Comparison of ENCODE assay signal across 15 cellular contexts in genomic region chr3:49253512-49253911, GRCh38. TPM values are rescaled to one million over a fixed set of nuclear protein-coding genes. Genes with fewer than 3 reads are reported as not detected.
DNase-seq lines count a peak whose midpoint lies in the region; ATAC-seq and TF ChIP-seq lines count a peak whose summit lies in the region.
"Had no signal": no experiment of that assay in that cellular context is flagged by ENCODE, and none has a peak within 500 bp of the region (broad histone marks: within the 10 kb centered on the region; RNA-seq: fewer than 3 reads in every experiment).

No MANE protein-coding gene starts in this region.

- POLR2A ChIA-PET in GM10248 (lab: Yijun Ruan, JAX): no interaction called here
- POLR2A ChIA-PET in IMR-90 (lab: Charles Lee; ENCODE audit: unreplicated experiment): interaction anchor here (0.6 kb wide), 1 partner anchor 1011 kb away, joined by 13 read pairs; no protein-coding TSS in a partner anchor

- BruUV-seq in IMR-90 (replicated peaks; lab: Mats Ljungman, UMichigan): no TSS peak

- peaks cover 58% of the 10 kb centered on the region for H3K4me1 Mint-ChIP-seq in neural progenitor cell

- H3K36me3 Mint-ChIP-seq in neural progenitor cell: no peaks in the 10 kb centered on the region

- H3K4me3 ChIP-seq in IMR-90 (ENCODE audit: insufficient read depth, low read depth, low read length) (no peak overlapping the region), neural progenitor cell (no peak overlapping the region), HAP-1 (no peak overlapping the region)
- H3K4me3 ChIP-seq: GM23248 had no signal

- H3K4me1 ChIP-seq in IMR-90 (ENCODE audit: control insufficient read depth, insufficient read depth, low read length) (no peaks in the 10 kb centered on the region), neural progenitor cell (no peaks in the 10 kb centered on the region), HAP-1 (peaks cover 8% of the 10 kb centered on the region)
- H3K4me1 ChIP-seq: BE2C, Caco-2 had no signal

- no peaks in the 10 kb centered on the region for H3K36me3 ChIP-seq in IMR-90 (ENCODE audit: control insufficient read depth, insufficient read depth, low read length)
- H3K36me3 ChIP-seq in neural progenitor cell: no peaks in the 10 kb centered on the region
- no peaks in the 10 kb centered on the region for H3K36me3 ChIP-seq in HAP-1 (replicated peaks)
- H3K36me3 ChIP-seq: BE2C had no signal

- H3K79me1 ChIP-seq in IMR-90 (ENCODE audit: low read depth in 1 of 2, low read length in 2 of 2): no peaks in the 10 kb centered on the region

- no peak overlapping the region for H3K18ac ChIP-seq in IMR-90 (ENCODE audit: low read depth, low read length)

- no peaks in the 10 kb centered on the region for H3K9me3 Mint-ChIP-seq in neural progenitor cell
- H3K9me3 Mint-ChIP-seq: CD4-positive, alpha-beta T cell; HFFc6; IgD-negative memory B cell had no signal

- no peak overlapping the region for H2BK5ac ChIP-seq in IMR-90 (ENCODE audit: low read depth, low read length, poor library complexity, severe bottlenecking)

- no peaks in the 10 kb centered on the region for H3K9me3 ChIP-seq in IMR-90 (ENCODE audit: control insufficient read depth, insufficient read depth, low read length)
- H3K9me3 ChIP-seq in neural progenitor cell (ENCODE audit: low read depth): no peaks in the 10 kb centered on the region
- no peaks in the 10 kb centered on the region for H3K9me3 ChIP-seq in HAP-1
- H3K9me3 ChIP-seq: BE2C, Caco-2 had no signal

- dilution Hi-C loops in IMR-90 (cut with HindIII; ENCODE audit: low sequenced_read_pairs, unreplicated experiment): no loop called here

- TF ChIP-seq POLR2A in IMR-90 (IDR thresholded peaks at IDR 0.05; ENCODE audit: low read depth, low read length): no peak

- H2BK15ac ChIP-seq in IMR-90 (ENCODE audit: low read depth, low read length): no peak overlapping the region

- H3F3A ChIP-seq in neural progenitor cell (ENCODE audit: low read depth): no peaks in the 10 kb centered on the region

- ATAC-seq in IMR-90 (ENCODE audit: low read depth): no peak
- ATAC-seq: HCT116 had no signal

- DNase-seq in GM10248 (ENCODE audit: extremely low spot score): peak; percentile 2
- DNase-seq in IMR-90: no peak
- no peak for DNase-seq in neural progenitor cell (ENCODE audit: low spot score)
- no peak for DNase-seq in UCSD-AML1 (lab: John Stamatoyannopoulos, UW; ENCODE audit: unreplicated experiment)
- no peak for DNase-seq in HAP-1 (ENCODE audit: low spot score in 2 of 2)
- DNase-seq in Ammon's horn (ENCODE audit: low spot score): no peak
- DNase-seq: BE2C; Caco-2; CD4-positive, alpha-beta T cell; GM23248; HFFc6; KBM-7 had no signal

- no peak overlapping the region for H3K4me2 ChIP-seq in IMR-90 (ENCODE audit: low read depth, low read length)
- H3K4me2 ChIP-seq in neural progenitor cell: no peak overlapping the region

- H3K27me3 Mint-ChIP-seq in neural progenitor cell (ENCODE audit: insufficient read depth, low read depth): peaks cover 4% of the 10 kb centered on the region

- H3K9me1 ChIP-seq in IMR-90 (ENCODE audit: insufficient read depth, low read length): no peaks in the 10 kb centered on the region

- H3K79me2 ChIP-seq in neural progenitor cell (ENCODE audit: low read depth): no peaks in the 10 kb centered on the region

- no peak overlapping the region for H3K4ac ChIP-seq in IMR-90 (ENCODE audit: low read depth, low read length)

- WGBS in IMR-90 (ENCODE audit: extremely low coverage in 2 of 2, insufficient read length in 1 of 2), 2 experiments: no CpG with 5 or more reads among the region's 3 CpGs

- CTCF ChIA-PET in GM10248 (lab: Yijun Ruan, JAX): no interaction called here
- CTCF ChIA-PET in IMR-90 (lab: Yijun Ruan, JAX): no interaction called here

- TF ChIP-seq CTCF in GM10248 (IDR thresholded peaks at IDR 0.05; ENCODE audit: control extremely low read depth, extremely low read depth, low read depth, missing control alignments) (no peak), IMR-90 (conservative IDR thresholded peaks at IDR 0.05; ENCODE audit: low read depth, low read length) (no peak), neural progenitor cell (IDR thresholded peaks at IDR 0.05) (no peak)

- H3K56ac ChIP-seq in IMR-90 (ENCODE audit: extremely low read depth, insufficient read depth, low read length): no peak overlapping the region

- intact Hi-C loops in IMR-90 (cut with micrococcal nuclease): no loop called here

- H3K27ac ChIP-seq in IMR-90 (ENCODE audit: insufficient read depth, low read length) (no peak overlapping the region), neural progenitor cell (no peak overlapping the region)
- H3K27ac ChIP-seq: C4-2B, GM23248 had no signal

- no peak overlapping the region for H2AFZ ChIP-seq in IMR-90 (replicated peaks; ENCODE audit: low read length, poor library complexity)
- no peak overlapping the region for H2AFZ ChIP-seq in neural progenitor cell (replicated peaks)
- H2AFZ ChIP-seq: GM23248 had no signal

- in situ Hi-C loops in IMR-90 (cut with MboI; ENCODE audit: low sequenced_read_pairs): no loop called here
- in situ Hi-C loops in HAP-1 (cut with MboI; ENCODE audit: low sequenced_read_pairs): no loop called here

- no peaks in the 10 kb centered on the region for H4K20me1 ChIP-seq in IMR-90 (ENCODE audit: insufficient read depth, low read length)
- H4K20me1 ChIP-seq in neural progenitor cell (ENCODE audit: low read depth): no peaks in the 10 kb centered on the region

- TF ChIP-seq RAD21 in IMR-90 (IDR thresholded peaks at IDR 0.05; ENCODE audit: low read length): no peak

- no peak overlapping the region for H4K91ac ChIP-seq in IMR-90 (ENCODE audit: insufficient read depth, low read depth, low read length)

- H3K23ac ChIP-seq in IMR-90 (ENCODE audit: low read depth, low read length): peak overlapping the region; percentile 55; the same call in 1 of the 2 replicates

- H2BK20ac ChIP-seq in IMR-90 (ENCODE audit: low read depth, low read length): no peak overlapping the region

- H3K4me3 Mint-ChIP-seq in neural progenitor cell: no peak overlapping the region
- H3K4me3 Mint-ChIP-seq: CD4-positive, alpha-beta T cell; HFFc6; IgD-negative memory B cell had no signal

- no peak overlapping the region for H4K5ac ChIP-seq in IMR-90 (ENCODE audit: low read depth, low read length)

- H2AK9ac ChIP-seq in IMR-90 (replicated peaks; ENCODE audit: low read depth, low read length, poor library complexity): no peak overlapping the region

- no peak overlapping the region for H2AK5ac ChIP-seq in IMR-90 (ENCODE audit: low read depth, low read length)

- no peak overlapping the region for H3K14ac ChIP-seq in IMR-90 (replicated peaks; ENCODE audit: low read depth, low read length)

- H2BK120ac ChIP-seq in IMR-90 (ENCODE audit: low read depth, low read length): no peak overlapping the region

- no peak overlapping the region for H4K8ac ChIP-seq in IMR-90 (ENCODE audit: low read depth in 2 of 2, low read length in 2 of 2)

- H3K9ac ChIP-seq in IMR-90 (ENCODE audit: low read depth, low read length): no peak overlapping the region
- no peak overlapping the region for H3K9ac ChIP-seq in neural progenitor cell
- H3K9ac ChIP-seq: GM23248 had no signal

- H3K27me3 ChIP-seq in IMR-90 (ENCODE audit: control insufficient read depth, insufficient read depth, low read length) (no peaks in the 10 kb centered on the region), neural progenitor cell (no peaks in the 10 kb centered on the region), HAP-1 (ENCODE audit: low read depth) (no peaks in the 10 kb centered on the region)
- H3K27me3 ChIP-seq: BE2C had no signal

- peak overlapping the region; percentile 93 for H3K27ac Mint-ChIP-seq in neural progenitor cell
- H3K27ac Mint-ChIP-seq: CD4-positive, alpha-beta T cell; HFFc6; IgD-negative memory B cell had no signal

TF ChIP-seq in IMR-90, 13 proteins besides CTCF, POLR2A, EP300 and RAD21:
- no peak for TF ChIP-seq RCOR1 (IDR thresholded peaks at IDR 0.05; ENCODE audit: insufficient replicate concordance, low read length)
- TF ChIP-seq SMC3 (IDR thresholded peaks at IDR 0.05; ENCODE audit: low read depth, low read length): no peak
- no peak for TF ChIP-seq BHLHE40 (IDR thresholded peaks at IDR 0.05; ENCODE audit: low read depth, low read length)
- TF ChIP-seq RFX5 (IDR thresholded peaks at IDR 0.05; ENCODE audit: low read depth, low read length): no peak
- TF ChIP-seq MAFK (IDR thresholded peaks at IDR 0.05; ENCODE audit: low read depth, low read length): no peak
- TF ChIP-seq MXI1 (IDR thresholded peaks at IDR 0.05; ENCODE audit: borderline replicate concordance, low read depth, low read length): no peak
- no peak for TF ChIP-seq CEBPB (IDR thresholded peaks at IDR 0.05; ENCODE audit: low read depth, low read length)
- no peak for TF ChIP-seq USF2 (IDR thresholded peaks at IDR 0.05; ENCODE audit: low read depth, low read length)
- no peak for TF ChIP-seq ELK1 (IDR thresholded peaks at IDR 0.05; ENCODE audit: borderline replicate concordance, low read depth, low read length)
- TF ChIP-seq FOS (IDR thresholded peaks at IDR 0.05; ENCODE audit: low read depth, low read length): no peak
- no peak for TF ChIP-seq MAZ (IDR thresholded peaks at IDR 0.05; ENCODE audit: borderline replicate concordance, low read depth, low read length)
- no peak for TF ChIP-seq NFE2L2 (IDR thresholded peaks at IDR 0.05; ENCODE audit: low read depth, low read length)
- no peak for TF ChIP-seq CHD1 (IDR thresholded peaks at IDR 0.05; ENCODE audit: low read depth, low read length)

RNA-seq across cellular contexts. Expression of gene C3orf62, which starts 23.5 kb away (rescaled TPM):
- total RNA-seq in IMR-90 (2012; rRNA removed) (0.83 and 0.90 TPM in 2 replicates), neural progenitor cell (ENCODE audit: low replicate concordance) (3.0 and 3.4 TPM in 2 replicates)
- polyA plus RNA-seq in IMR-90 (2012; rRNA removed): 3.1 and 3.9 TPM in 2 replicates
- 0.77 and 0.91 TPM in 2 replicates for polyA plus RNA-seq in IMR-90 (2012; cell fraction: cytosol; rRNA removed)
- 7.2 and 14.4 TPM in 2 replicates for polyA plus RNA-seq in IMR-90 (2012; cell fraction: nucleus; rRNA removed; ENCODE audit: low replicate concordance)
